In genomic region chr3:151383956-151384355, GRCh38 we compare ENCODE assay signal across 10 cellular contexts. TPM values are rescaled to one million over a fixed set of nuclear protein-coding genes. Genes with fewer than 3 reads are reported as not detected.
A peak's percentile ranks its signal among the peaks of the same experiment; 100 is the strongest.
DNase-seq lines count a peak whose midpoint lies in the region; ATAC-seq, FAIRE-seq and TF ChIP-seq lines count a peak whose summit lies in the region.
"Had no signal": no experiment of that assay in that cellular context is flagged by ENCODE, and none has a peak within 500 bp of the region (broad histone marks: within the 10 kb centered on the region; RNA-seq: fewer than 3 reads in every experiment).

No MANE protein-coding gene starts in this region.

- in situ Hi-C loops in GM12878 (cut with MboI): no loop called here

- H3K27ac Mint-ChIP-seq in activated CD4-positive, alpha-beta T cell treated with anti-CD3 and anti-CD28 coated beads, Interleukin-2, amount 10 ng/mL, durations not matched to agents 24 days and 14 days: no peak overlapping the region

- no peak for TF ChIP-seq RAD21 in GM12878 (IDR thresholded peaks at IDR 0.05; ENCODE audit: insufficient read depth, low read depth, low read length)

- RAD21 ChIA-PET in GM12878 (lab: Charles Lee; ENCODE audit: unreplicated experiment): interaction anchor here (0.6 to 1.8 kb wide), 6 partner anchors 10 to 786 kb away, joined by 3 to 5 read pairs (median 4); no protein-coding TSS in a partner anchor

- H3K9me3 Mint-ChIP-seq in activated CD4-positive, alpha-beta T cell treated with anti-CD3 and anti-CD28 coated beads, Interleukin-2, amount 10 ng/mL, durations not matched to agents 24 days and 14 days: no peaks in the 10 kb centered on the region

- SMC1A ChIA-PET in GM12878 (lab: Charles Lee; ENCODE audit: uncharacterized antibody, unreplicated experiment): interaction anchor here (1.0 to 4.3 kb wide), 5 partner anchors 11 to 50 kb away, joined by 3 to 39 read pairs (median 15); no protein-coding TSS in a partner anchor

- WGBS in GM12878 (ENCODE audit: insufficient coverage, insufficient replicate concordance, low lambda C conversion rate, missing lambda C conversion rate): 63% methylated on average over 3 of the region's 3 CpGs

- H3K27ac ChIP-seq in GM12878 (ENCODE audit: control insufficient read depth, insufficient read depth) (no peak overlapping the region), subcutaneous abdominal adipose tissue (ENCODE audit: low read depth, low read length) (peak overlapping the region; percentile 80)

- CTCF ChIA-PET in GM12878 (lab: Yijun Ruan, JAX): interaction anchor here (1.0 to 2.3 kb wide), 4 partner anchors 10 to 56 kb away, joined by 4 to 8 read pairs (median 4); no protein-coding TSS in a partner anchor

- no peaks in the 10 kb centered on the region for H3K79me2 ChIP-seq in GM12878 (ENCODE audit: control insufficient read depth, insufficient read depth, low read length)

- H3K4me3 Mint-ChIP-seq in activated CD4-positive, alpha-beta T cell treated with anti-CD3 and anti-CD28 coated beads, Interleukin-2, amount 10 ng/mL, durations not matched to agents 24 days and 14 days: peak overlapping the region; percentile 5

- TF ChIP-seq EP300 in GM12878 (IDR thresholded peaks at IDR 0.05; ENCODE audit: borderline replicate concordance in 1 of 2, control insufficient read depth in 1 of 2, low read depth in 2 of 2, low read length in 2 of 2): no peak

- ATAC-seq in HG02884 (IDR thresholded peaks at IDR 0.05; ENCODE audit: unreplicated experiment): peak; percentile 35
- ATAC-seq in GM12878: peak; percentile 77

- peaks cover 10% of the 10 kb centered on the region for H3K4me1 Mint-ChIP-seq in activated CD4-positive, alpha-beta T cell treated with anti-CD3 and anti-CD28 coated beads, Interleukin-2, amount 10 ng/mL, durations not matched to agents 24 days and 14 days

- no peak overlapping the region for H3K9ac ChIP-seq in GM12878 (ENCODE audit: control insufficient read depth, insufficient read depth, low read length)
- peak overlapping the region in 4 of 5 donors; percentile 49 to 93 (median 60) for H3K9ac ChIP-seq in subcutaneous abdominal adipose tissue (ENCODE audit: low read length in 5 of 5)

- intact Hi-C loops in activated CD4-positive, alpha-beta T cell treated with anti-CD3 and anti-CD28 coated beads, Interleukin-2, amount 10 ng/mL, durations not matched to agents 24 days and 14 days (cut with micrococcal nuclease): no loop called here
- intact Hi-C loops in GM12878 (cut with micrococcal nuclease; ENCODE audit: unreplicated experiment): no loop called here

- peak overlapping the region; percentile 66 for H2AFZ ChIP-seq in GM12878 (ENCODE audit: control insufficient read depth, low read depth, low read length)

- H3K4me3 ChIP-seq in GM12878 (peak overlapping the region; percentile 25; the same call in 1 of the 2 replicates), subcutaneous abdominal adipose tissue (ENCODE audit: low read depth in 1 of 5, low read length in 5 of 5) (peak overlapping the region; percentile 17 to 73 (median 64))

- peak overlapping the region; percentile 67 for H3K4me2 ChIP-seq in GM12878 (ENCODE audit: control insufficient read depth, insufficient read depth)

- FAIRE-seq in GM12878 (lab: Jason Lieb, UNC): no peak

- H3K27me3 Mint-ChIP-seq in activated CD4-positive, alpha-beta T cell treated with anti-CD3 and anti-CD28 coated beads, Interleukin-2, amount 10 ng/mL, durations not matched to agents 24 days and 14 days: no peaks in the 10 kb centered on the region

- no peaks in the 10 kb centered on the region for H4K20me1 ChIP-seq in GM12878 (ENCODE audit: control insufficient read depth, insufficient read depth)

- TF ChIP-seq POLR2A in GM12878 (IDR thresholded peaks at IDR 0.05; ENCODE audit: low read depth, low read length): no peak

- H3K9me3 ChIP-seq in GM12878 (replicated peaks; ENCODE audit: control insufficient read depth, insufficient read depth, low read length) (no peaks in the 10 kb centered on the region), subcutaneous abdominal adipose tissue (ENCODE audit: control insufficient read depth in 5 of 5, low read length in 5 of 5) (no peaks in the 10 kb centered on the region)

- POLR2A ChIA-PET in GM12878 (lab: Charles Lee): interaction anchor here (0.5 to 1.2 kb wide), 2 partner anchors 15 to 16 kb away, joined by 3 read pairs; no protein-coding TSS in a partner anchor

- H3K27me3 ChIP-seq in GM12878 (replicated peaks in 1 of 2; ENCODE audit: control insufficient read depth in 2 of 2, insufficient read depth in 2 of 2, low read length in 1 of 2) (no peaks in the 10 kb centered on the region), subcutaneous abdominal adipose tissue (ENCODE audit: control insufficient read depth in 5 of 5, insufficient read depth in 4 of 5, low read length in 5 of 5) (no peaks in the 10 kb centered on the region)

- H3K36me3 Mint-ChIP-seq in activated CD4-positive, alpha-beta T cell treated with anti-CD3 and anti-CD28 coated beads, Interleukin-2, amount 10 ng/mL, durations not matched to agents 24 days and 14 days (ENCODE audit: low read depth): no peaks in the 10 kb centered on the region

- no TSS peak for BruUV-seq in GM12878 (replicated peaks; lab: Mats Ljungman, UMichigan)

- TF ChIP-seq CTCF in GM12878 (IDR thresholded peaks at IDR 0.05 in 2 of 3, conservative IDR thresholded peaks at IDR 0.05 in 1 of 3; ENCODE audit: control insufficient read depth in 2 of 3, extremely low read depth in 1 of 3, insufficient read depth in 1 of 3, low read depth in 3 of 3, low read length in 3 of 3): no peak

- DNase-seq in activated CD4-positive, alpha-beta T cell treated with anti-CD3 and anti-CD28 coated beads, Interleukin-2, amount 10 ng/mL, durations not matched to agents 24 days and 14 days: no peak
- DNase-seq in activated CD4-positive, alpha-beta T cell treated with anti-CD3 and anti-CD28 coated beads, Interleukin-2, amount 50 U/mL, for 1 hour: no peak
- DNase-seq in GM12878 (ENCODE audit: low read depth, low spot score) (no peak), NCI-H187 (lab: John Stamatoyannopoulos, UW) (no peak), NCI-H1436 (lab: John Stamatoyannopoulos, UW) (no peak), H4 (ENCODE audit: low spot score) (no peak)
- DNase-seq: NCI-H1694 treated with DMSO at 0.1 percent for 48 hours had no signal

- no peaks in the 10 kb centered on the region for H3K36me3 ChIP-seq in GM12878 (ENCODE audit: control insufficient read depth in 2 of 2, insufficient read depth in 2 of 2, low read length in 1 of 2)
- no peaks in the 10 kb centered on the region for H3K36me3 ChIP-seq in subcutaneous abdominal adipose tissue (ENCODE audit: control insufficient read depth in 5 of 5, insufficient read depth in 5 of 5, low read length in 5 of 5)

- H3K4me1 ChIP-seq in GM12878 (ENCODE audit: control insufficient read depth, insufficient read depth, low read length) (peaks cover 16% of the 10 kb centered on the region; the same call in 1 of the 2 replicates), subcutaneous abdominal adipose tissue (ENCODE audit: control insufficient read depth in 5 of 5, insufficient read depth in 5 of 5, low read length in 5 of 5) (peaks cover 0 to 25% (median 21%) of the 10 kb centered on the region in 5 donors)

TF ChIP-seq in GM12878, 131 proteins besides CTCF, POLR2A, EP300 and RAD21:
- TF ChIP-seq PAX8 (IDR thresholded peaks at IDR 0.05) (no peak), MEF2B (IDR thresholded peaks at IDR 0.05; ENCODE audit: partially characterized antibody, poor library complexity, severe bottlenecking) (peak; percentile 62), NR2F1 (conservative IDR thresholded peaks at IDR 0.05) (peak; percentile 65)

RNA-seq across cellular contexts. Expression of gene P2RY12, which starts 0.6 kb away (rescaled TPM):
- not detected in 2 replicates for total RNA-seq in activated CD4-positive, alpha-beta T cell treated with anti-CD3 and anti-CD28 coated beads, Interleukin-2, amount 10 ng/mL, durations not matched to agents 24 days and 14 days
- 3.3 and 3.4 TPM in 2 replicates for total RNA-seq in GM12878 (2013; cell fraction: nucleolus; rRNA removed)
- total RNA-seq in GM12878 (2014; rRNA removed): 0.73 and 0.93 TPM in 2 replicates
- total RNA-seq in GM12878 (2014; rRNA removed; fragmentation: Illumina TruSeq; extraction: Trizol): 0.85 and 0.92 TPM in 2 replicates
- 0.38 and 0.48 TPM in 2 replicates for total RNA-seq in GM12878 (2021)
- not detected for polyA plus RNA-seq in GM12878 (2011; ENCODE audit: low read depth)
- 0.14 TPM in 1 of 2 replicates, not detected in the other for polyA plus RNA-seq in GM12878 (2011; rRNA removed)
- polyA plus RNA-seq in GM12878 (2011; cell fraction: cytosol; rRNA removed): not detected in 2 replicates
- polyA plus RNA-seq in GM12878 (2011; cell fraction: nucleus; rRNA removed): not detected in 2 replicates
- 0.08 and 0.14 TPM in 2 replicates for polyA plus RNA-seq in GM12878 (2012)
- 0.81 and 1.0 TPM in 2 replicates for polyA plus RNA-seq in GM12878 (2014; fragmentation: Illumina TruSeq; extraction: Trizol)
- polyA plus RNA-seq in GM12878 (2014; fragmentation: Nextera tagmentation; extraction: Ambion mirVana): under 1 TPM; 0.27 to 0.85 TPM
- polyA plus RNA-seq in GM12878 (2014; rRNA removed): 0.34 and 0.59 TPM in 2 replicates
- polyA plus RNA-seq in GM12878 (2016; fragmentation: Nextera tagmentation; extraction: Ambion mirVana): under 1 TPM in 1 of 2 experiments, not detected in 1; 0.35 TPM
- not detected in 2 replicates for polyA minus RNA-seq in GM12878 (2011; rRNA and poly(A)+ RNA removed)
- not detected in 2 replicates for polyA minus RNA-seq in GM12878 (2011; cell fraction: cytosol; rRNA and poly(A)+ RNA removed)
- polyA minus RNA-seq in GM12878 (2011; cell fraction: nucleus; rRNA and poly(A)+ RNA removed): not detected in 2 replicates
- not detected in 2 replicates for total RNA-seq in H4 (2014; rRNA removed; shearing (Covaris generic))
- total RNA-seq: A172 had no signal

RNA-seq across cellular contexts. Expression of gene P2RY13, which starts 54.6 kb away (rescaled TPM):
- total RNA-seq in activated CD4-positive, alpha-beta T cell treated with anti-CD3 and anti-CD28 coated beads, Interleukin-2, amount 10 ng/mL, durations not matched to agents 24 days and 14 days: not detected in 2 replicates
- total RNA-seq in GM12878 (2013; cell fraction: nucleolus; rRNA removed): not detected in 2 replicates
- total RNA-seq in GM12878 (2014; rRNA removed) (not detected in 2 replicates), GM12878 (2014; rRNA removed; fragmentation: Illumina TruSeq; extraction: Trizol) (not detected in 2 replicates), GM12878 (2021) (not detected in 2 replicates)
- polyA plus RNA-seq in GM12878 (2011; ENCODE audit: low read depth): not detected
- polyA plus RNA-seq in GM12878 (2011; rRNA removed) (not detected in 2 replicates), GM12878 (2014; fragmentation: Illumina TruSeq; extraction: Trizol) (not detected in 2 replicates), GM12878 (2014; fragmentation: Nextera tagmentation; extraction: Ambion mirVana) (not detected), GM12878 (2014; rRNA removed) (not detected in 2 replicates), GM12878 (2016; fragmentation: Nextera tagmentation; extraction: Ambion mirVana) (not detected)
- not detected in 2 replicates for polyA plus RNA-seq in GM12878 (2011; cell fraction: cytosol; rRNA removed)
- polyA plus RNA-seq in GM12878 (2011; cell fraction: nucleus; rRNA removed): not detected in 2 replicates
- not detected in 2 replicates for polyA plus RNA-seq in GM12878 (2012)
- polyA minus RNA-seq in GM12878 (2011; rRNA and poly(A)+ RNA removed): not detected in 2 replicates
- not detected in 2 replicates for polyA minus RNA-seq in GM12878 (2011; cell fraction: cytosol; rRNA and poly(A)+ RNA removed)
- not detected in 2 replicates for polyA minus RNA-seq in GM12878 (2011; cell fraction: nucleus; rRNA and poly(A)+ RNA removed)
- total RNA-seq in H4 (2014; rRNA removed; shearing (Covaris generic)): not detected in 2 replicates
- total RNA-seq: A172 had no signal
